19 cellular contexts compared by ENCODE assay signal in the genomic region with DNA sequence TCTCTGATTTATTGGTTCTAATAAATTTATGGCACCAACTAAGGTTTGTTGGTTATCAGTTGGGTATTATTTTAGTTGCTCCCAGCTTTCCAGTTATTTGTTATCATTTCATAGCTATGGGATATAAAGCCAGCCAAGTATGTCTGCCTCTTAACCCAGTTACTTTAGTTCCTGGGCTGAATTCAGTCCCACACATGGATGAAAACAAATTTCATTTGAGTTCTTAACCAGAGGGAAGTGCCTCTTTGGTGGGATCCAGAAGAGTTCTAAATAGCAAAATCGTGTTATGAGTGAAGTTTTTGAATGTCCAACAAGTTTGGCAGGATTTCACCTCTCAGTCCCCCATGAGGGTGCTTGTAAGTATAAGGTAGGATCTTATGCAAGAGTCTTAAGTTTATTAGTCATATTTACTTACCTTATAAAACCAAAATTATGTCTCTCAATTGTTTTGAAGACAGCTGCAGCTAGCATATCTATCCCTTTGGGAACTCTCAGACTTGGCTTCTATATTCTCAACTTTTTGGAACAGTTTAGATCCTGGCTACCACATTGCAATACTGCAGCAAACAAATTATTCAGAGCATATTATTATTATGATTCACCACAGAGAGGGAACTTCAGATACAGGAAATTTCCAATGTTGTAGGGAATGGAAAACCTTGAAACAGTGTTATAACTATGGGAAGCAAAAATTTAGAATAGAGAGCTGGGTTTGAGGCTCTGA.
DNase-seq lines count a peak whose midpoint lies in the region; ATAC-seq and TF ChIP-seq lines count a peak whose summit lies in the region.
"Had no signal": no experiment of that assay in that cellular context is flagged by ENCODE, and none has a peak within 500 bp of the region (broad histone marks: within the 10 kb centered on the region; RNA-seq: fewer than 3 reads in every experiment).

No MANE protein-coding gene starts in this region.

- H3K4ac ChIP-seq in IMR-90 (ENCODE audit: low read depth, low read length), result no peak overlapping the region

- no peak for TF ChIP-seq RAD21 in IMR-90 (IDR thresholded peaks at IDR 0.05; ENCODE audit: low read length)

- no peak overlapping the region; a peak in 1 of 4 replicates for H4K8ac ChIP-seq in IMR-90 (ENCODE audit: low read depth in 2 of 2, low read length in 2 of 2)

- no peak overlapping the region for H2BK20ac ChIP-seq in IMR-90 (ENCODE audit: low read depth, low read length)

- no peak overlapping the region for H4K5ac ChIP-seq in IMR-90 (ENCODE audit: low read depth, low read length)

- ATAC-seq in IMR-90 (ENCODE audit: low read depth), result peak; percentile 82
- no peak for ATAC-seq in GM19467 (IDR thresholded peaks at IDR 0.05; ENCODE audit: unreplicated experiment)
- ATAC-seq in HG02938 (IDR thresholded peaks at IDR 0.05; ENCODE audit: unreplicated experiment), result no peak
- ATAC-seq: esophagus mucosa, left colon, natural killer cell, Panc1 had no signal

- H2BK15ac ChIP-seq in IMR-90 (ENCODE audit: low read depth, low read length), result no peak overlapping the region

- no peak overlapping the region for H4K91ac ChIP-seq in IMR-90 (ENCODE audit: insufficient read depth, low read depth, low read length)

- DNase-seq in IMR-90 (peak; percentile 35), coronary artery (ENCODE audit: low spot score) (no peak), right atrium auricular region (ENCODE audit: low spot score) (no peak), stromal cell of bone marrow (ENCODE audit: low read depth) (peak; percentile 66), spleen (no peak), SHP77 (lab: John Stamatoyannopoulos, UW) (no peak)
- DNase-seq: activated CD4-positive, alpha-beta T cell treated with anti-CD3 and anti-CD28 coated beads, Interleukin-2, amount 10 ng/mL, durations not matched to agents 24 days and 14 days; activated naive CD4-positive, alpha-beta T cell treated with Interleukin-2 at 50 U/mL for 16 hours; GF-D8; left colon; natural killer cell; NCI-H2081 treated with DMSO at 0.1 percent for 48 hours; NCI-H774 had no signal

- in situ Hi-C loops in IMR-90 (cut with MboI; ENCODE audit: low sequenced_read_pairs), result no loop called here

- H3K18ac ChIP-seq in IMR-90 (ENCODE audit: low read depth, low read length), result no peak overlapping the region

- TF ChIP-seq CTCF in IMR-90 (conservative IDR thresholded peaks at IDR 0.05; ENCODE audit: low read depth, low read length), result no peak
- TF ChIP-seq CTCF in coronary artery (IDR thresholded peaks at IDR 0.05), result no peak
- no peak for TF ChIP-seq CTCF in right atrium auricular region (IDR thresholded peaks at IDR 0.05)
- TF ChIP-seq CTCF in spleen (IDR thresholded peaks at IDR 0.05 in 8 of 11, conservative IDR thresholded peaks at IDR 0.05 in 3 of 11), result no peak

- H3K4me3 ChIP-seq in IMR-90 (ENCODE audit: insufficient read depth, low read depth, low read length), result no peak overlapping the region
- H3K4me3 ChIP-seq in coronary artery, result no peak overlapping the region
- no peak overlapping the region for H3K4me3 ChIP-seq in right atrium auricular region
- no peak overlapping the region for H3K4me3 ChIP-seq in spleen
- H3K4me3 ChIP-seq: HAP-1, prostate gland had no signal

- H3K36me3 ChIP-seq in IMR-90 (ENCODE audit: control insufficient read depth, insufficient read depth, low read length), result no peaks in the 10 kb centered on the region
- H3K36me3 ChIP-seq in right atrium auricular region, result no peaks in the 10 kb centered on the region
- no peaks in the 10 kb centered on the region for H3K36me3 ChIP-seq in spleen
- H3K36me3 ChIP-seq: HAP-1, prostate gland had no signal

- no CpG with 5 or more reads among the region's 1 CpG for WGBS in IMR-90 (ENCODE audit: extremely low coverage in 2 of 2, insufficient read length in 1 of 2), 2 experiments
- WGBS in spleen, 5 donors, result 38 to 48% (median 40%) methylated on average over 1 of the region's 1 CpG

- no peaks in the 10 kb centered on the region for H3K79me1 ChIP-seq in IMR-90 (ENCODE audit: low read depth in 1 of 2, low read length in 2 of 2)

- H3K56ac ChIP-seq in IMR-90 (ENCODE audit: extremely low read depth, insufficient read depth, low read length), result no peak overlapping the region

- no peak overlapping the region for H3K23ac ChIP-seq in IMR-90 (ENCODE audit: low read depth, low read length)

- no peaks in the 10 kb centered on the region for H3K9me3 ChIP-seq in IMR-90 (ENCODE audit: control insufficient read depth, insufficient read depth, low read length)
- H3K9me3 ChIP-seq in right atrium auricular region, result no peaks in the 10 kb centered on the region
- peaks cover 0 to 6% (median 0%) of the 10 kb centered on the region in 8 donors for H3K9me3 ChIP-seq in spleen
- H3K9me3 ChIP-seq: HAP-1, prostate gland had no signal

- intact Hi-C loops in IMR-90 (cut with micrococcal nuclease), result loop anchor here (5.0 kb wide), 1 partner anchor 142 kb away; no protein-coding TSS in a partner anchor
- intact Hi-C loops in spleen (cut with DNase I; ENCODE audit: low total_unique reads), result no loop called here

- H2AK5ac ChIP-seq in IMR-90 (ENCODE audit: low read depth, low read length), result no peak overlapping the region

- no peak overlapping the region for H3K27ac ChIP-seq in IMR-90 (ENCODE audit: insufficient read depth, low read length)
- H3K27ac ChIP-seq in coronary artery, result peak overlapping the region; percentile 39 to 47
- H3K27ac ChIP-seq in right atrium auricular region, result peak overlapping the region; percentile 39 to 62
- no peak overlapping the region for H3K27ac ChIP-seq in spleen
- H3K27ac ChIP-seq: prostate gland had no signal

- POLR2A ChIA-PET in IMR-90 (lab: Charles Lee; ENCODE audit: unreplicated experiment), result no interaction called here

- H3K9ac ChIP-seq in IMR-90 (ENCODE audit: low read depth, low read length), result no peak overlapping the region

- H4K20me1 ChIP-seq in IMR-90 (ENCODE audit: insufficient read depth, low read length), result no peaks in the 10 kb centered on the region

- H2BK5ac ChIP-seq in IMR-90 (ENCODE audit: low read depth, low read length, poor library complexity, severe bottlenecking), result no peak overlapping the region

- peak overlapping the region; percentile 30; the same call in 1 of the 2 replicates for H2BK120ac ChIP-seq in IMR-90 (ENCODE audit: low read depth, low read length)

- no peak overlapping the region for H2AFZ ChIP-seq in IMR-90 (replicated peaks; ENCODE audit: low read length, poor library complexity)

- H3K4me1 ChIP-seq in IMR-90 (ENCODE audit: control insufficient read depth, insufficient read depth, low read length) (no peaks in the 10 kb centered on the region; the same call in 1 of the 2 replicates), right atrium auricular region (no peaks in the 10 kb centered on the region), spleen (peaks cover 0 to 3% (median 0%) of the 10 kb centered on the region in 6 donors)
- H3K4me1 ChIP-seq: HAP-1, prostate gland had no signal

- dilution Hi-C loops in IMR-90 (cut with HindIII; ENCODE audit: low sequenced_read_pairs, unreplicated experiment), result no loop called here

- CTCF ChIA-PET in IMR-90 (lab: Yijun Ruan, JAX), result no interaction called here

- no peaks in the 10 kb centered on the region for H3K9me1 ChIP-seq in IMR-90 (ENCODE audit: insufficient read depth, low read length)

- H3K4me2 ChIP-seq in IMR-90 (ENCODE audit: low read depth, low read length), result peak overlapping the region; percentile 29; the same call in 1 of the 2 replicates

- H3K27me3 ChIP-seq in IMR-90 (ENCODE audit: control insufficient read depth, insufficient read depth, low read length) (no peaks in the 10 kb centered on the region), right atrium auricular region (no peaks in the 10 kb centered on the region), spleen (replicated peaks in 1 of 7) (no peaks in the 10 kb centered on the region)

- H3K14ac ChIP-seq in IMR-90 (replicated peaks; ENCODE audit: low read depth, low read length), result no peak overlapping the region

- BruUV-seq in IMR-90 (replicated peaks; lab: Mats Ljungman, UMichigan), result no TSS peak

- H2AK9ac ChIP-seq in IMR-90 (replicated peaks; ENCODE audit: low read depth, low read length, poor library complexity), result no peak overlapping the region

- TF ChIP-seq POLR2A in IMR-90 (IDR thresholded peaks at IDR 0.05; ENCODE audit: low read depth, low read length) (no peak), spleen (IDR thresholded peaks at IDR 0.05) (no peak)

TF ChIP-seq in IMR-90, 13 proteins besides CTCF, POLR2A, EP300 and RAD21:
- TF ChIP-seq CEBPB (IDR thresholded peaks at IDR 0.05; ENCODE audit: low read depth, low read length) (no peak), MXI1 (IDR thresholded peaks at IDR 0.05; ENCODE audit: borderline replicate concordance, low read depth, low read length) (no peak), RFX5 (IDR thresholded peaks at IDR 0.05; ENCODE audit: low read depth, low read length) (no peak), USF2 (IDR thresholded peaks at IDR 0.05; ENCODE audit: low read depth, low read length) (no peak), SMC3 (IDR thresholded peaks at IDR 0.05; ENCODE audit: low read depth, low read length) (no peak), FOS (IDR thresholded peaks at IDR 0.05; ENCODE audit: low read depth, low read length) (no peak), BHLHE40 (IDR thresholded peaks at IDR 0.05; ENCODE audit: low read depth, low read length) (no peak), NFE2L2 (IDR thresholded peaks at IDR 0.05; ENCODE audit: low read depth, low read length) (no peak), RCOR1 (IDR thresholded peaks at IDR 0.05; ENCODE audit: insufficient replicate concordance, low read length) (no peak), MAFK (IDR thresholded peaks at IDR 0.05; ENCODE audit: low read depth, low read length) (no peak), ELK1 (IDR thresholded peaks at IDR 0.05; ENCODE audit: borderline replicate concordance, low read depth, low read length) (no peak), MAZ (IDR thresholded peaks at IDR 0.05; ENCODE audit: borderline replicate concordance, low read depth, low read length) (no peak), CHD1 (IDR thresholded peaks at IDR 0.05; ENCODE audit: low read depth, low read length) (no peak)

Comparison
In these comparisons a context has a peak if more than half of its experiments do, and no peak if none do; other contexts are left out.
1. DNase-seq: peak in IMR-90 (single experiment) and stromal cell of bone marrow (single experiment); none in coronary artery (single experiment), right atrium auricular region (single experiment), spleen (single experiment) and SHP77 (0 of 2).
2. H3K27ac ChIP-seq: peak in coronary artery (2 of 2) and right atrium auricular region (2 of 2); none in IMR-90 (single experiment) and spleen (0 of 8).